In genomic region chr1:212254853-212255363, GRCh38 we compare ENCODE assay signal across 1 cellular context.
TF ChIP-seq lines count a peak whose summit lies in the region.

No MANE protein-coding gene starts in this region.

TF ChIP-seq in HepG2, 621 proteins besides CTCF, POLR2A, EP300 and RAD21 (continued from another document and continues in another):
- TF ChIP-seq AKNA (CRISPR knock-in tag; IDR thresholded peaks at IDR 0.05; ENCODE audit: borderline replicate concordance) (no peak), ZBTB38 (CRISPR knock-in tag; IDR thresholded peaks at IDR 0.05) (peak; percentile 55; the same call in 1 of the 2 replicates), TFDP1 (CRISPR knock-in tag; IDR thresholded peaks at IDR 0.05; ENCODE audit: borderline replicate concordance) (peak; percentile 20; the same call in 1 of the 2 replicates), ZBTB3 (CRISPR knock-in tag; IDR thresholded peaks at IDR 0.05; ENCODE audit: borderline replicate concordance, low read depth) (no peak), ZNF362 (CRISPR knock-in tag; IDR thresholded peaks at IDR 0.05; ENCODE audit: borderline replicate concordance) (peak; percentile 64; the same call in 1 of the 2 replicates), ATF3 (CRISPR knock-in tag; IDR thresholded peaks at IDR 0.05) (peak; percentile 99), ISL2 (CRISPR knock-in tag; IDR thresholded peaks at IDR 0.05) (peak; percentile 81), ZNF251 (CRISPR knock-in tag; IDR thresholded peaks at IDR 0.05) (no peak), SNAI1 (CRISPR knock-in tag; IDR thresholded peaks at IDR 0.05; ENCODE audit: borderline replicate concordance) (no peak), MIXL1 (CRISPR knock-in tag; IDR thresholded peaks at IDR 0.05) (peak; percentile 85), FOXJ3 (CRISPR knock-in tag; IDR thresholded peaks at IDR 0.05; ENCODE audit: borderline replicate concordance) (peak; percentile 35; the same call in 1 of the 2 replicates), PITX1 (CRISPR knock-in tag; IDR thresholded peaks at IDR 0.05) (peak; percentile 91), GLMP (CRISPR knock-in tag; IDR thresholded peaks at IDR 0.05; ENCODE audit: borderline replicate concordance) (no peak), FOXA3 (CRISPR knock-in tag; IDR thresholded peaks at IDR 0.05) (peak; percentile 87), ZNF557 (CRISPR knock-in tag; IDR thresholded peaks at IDR 0.05) (no peak), SRSF4 (IDR thresholded peaks at IDR 0.05; ENCODE audit: low read depth, low read length, poor library complexity, severe bottlenecking) (no peak), MZF1 (CRISPR knock-in tag; IDR thresholded peaks at IDR 0.05; ENCODE audit: borderline replicate concordance) (0 out of 2 replicates have a peak, but pooled peaks have one; percentile 59), ZNF83 (CRISPR knock-in tag; IDR thresholded peaks at IDR 0.05; ENCODE audit: borderline replicate concordance) (no peak), ERF (CRISPR knock-in tag; IDR thresholded peaks at IDR 0.05) (peak; percentile 68; the same call in 1 of the 2 replicates), ZFP36L1 (CRISPR knock-in tag; IDR thresholded peaks at IDR 0.05) (no peak), HMG20A (CRISPR knock-in tag; IDR thresholded peaks at IDR 0.05; ENCODE audit: borderline replicate concordance) (peak; percentile 87; the same call in 1 of the 2 replicates), ZNF484 (CRISPR knock-in tag; IDR thresholded peaks at IDR 0.05; ENCODE audit: borderline replicate concordance, low read depth) (no peak), HDAC2 (CRISPR knock-in tag; IDR thresholded peaks at IDR 0.05) (peak; percentile 92), ZNF232 (CRISPR knock-in tag; IDR thresholded peaks at IDR 0.05; ENCODE audit: borderline replicate concordance) (peak; percentile 52; the same call in 1 of the 2 replicates), SP5 (CRISPR knock-in tag; IDR thresholded peaks at IDR 0.05; ENCODE audit: borderline replicate concordance, low read depth) (0 out of 2 replicates have a peak, but pooled peaks have one; percentile 56), SMARCC2 (IDR thresholded peaks at IDR 0.05) (no peak), HES4 (CRISPR knock-in tag; IDR thresholded peaks at IDR 0.05; ENCODE audit: borderline replicate concordance) (no peak), BRD4 (CRISPR knock-in tag; IDR thresholded peaks at IDR 0.05) (no peak), ZNF543 (CRISPR knock-in tag; IDR thresholded peaks at IDR 0.05) (no peak), FOXO1 (CRISPR knock-in tag; IDR thresholded peaks at IDR 0.05) (peak; percentile 82; the same call in 1 of the 2 replicates), TSC22D2 (CRISPR knock-in tag; IDR thresholded peaks at IDR 0.05; ENCODE audit: borderline replicate concordance) (no peak), ZNF691 (CRISPR knock-in tag; IDR thresholded peaks at IDR 0.05; ENCODE audit: borderline replicate concordance, low read depth) (peak; percentile 45; the same call in 1 of the 2 replicates), ZNF142 (CRISPR knock-in tag; IDR thresholded peaks at IDR 0.05) (no peak), ZNF788 (CRISPR knock-in tag; IDR thresholded peaks at IDR 0.05; ENCODE audit: borderline replicate concordance) (peak; percentile 32; the same call in 1 of the 2 replicates), KAT8 (CRISPR knock-in tag; IDR thresholded peaks at IDR 0.05) (peak; percentile 64), ARID5B (CRISPR knock-in tag; IDR thresholded peaks at IDR 0.05) (peak; percentile 96), ZNF317 (CRISPR knock-in tag; IDR thresholded peaks at IDR 0.05) (peak; percentile 70; the same call in 1 of the 2 replicates), PLRG1 (conservative IDR thresholded peaks at IDR 0.05) (no peak), ZNF513 (CRISPR knock-in tag; conservative IDR thresholded peaks at IDR 0.05) (no peak)
